31 cellular contexts compared by ENCODE assay signal in the genomic region with DNA sequence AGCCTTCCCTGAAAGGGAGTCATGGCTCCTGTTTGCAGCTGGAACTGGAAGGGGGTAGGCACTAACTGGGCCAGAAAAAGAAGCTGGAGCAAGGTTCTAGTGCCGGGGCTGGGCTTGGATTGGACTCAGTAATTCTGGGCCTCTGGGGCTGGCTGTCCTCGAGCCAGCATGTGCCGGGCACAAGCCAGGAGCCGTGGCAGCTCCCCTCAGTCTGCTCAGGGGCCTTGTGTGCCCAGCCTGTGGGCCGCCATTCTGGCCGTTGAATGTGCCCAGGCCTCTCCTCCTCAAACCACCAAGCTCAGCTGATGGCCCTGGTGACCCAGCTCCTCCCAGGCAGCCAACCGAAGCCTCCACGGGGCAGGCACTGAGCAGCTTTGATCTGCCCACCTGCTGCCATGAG.
"Had no signal": no experiment of that assay in that cellular context is flagged by ENCODE, and none has a peak within 500 bp of the region (broad histone marks: within the 10 kb centered on the region; RNA-seq: fewer than 3 reads in every experiment).

No MANE protein-coding gene starts in this region.

- H3K36me3 Mint-ChIP-seq: activated naive CD4-positive, alpha-beta T cell treated with anti-CD3 and anti-CD28 coated beads, Interleukin-2, amount 50 U/mL, for 72 hours; IgD-negative memory B cell; WTC11 had no signal

- DNase-seq: activated CD4-positive, alpha-beta T cell treated with anti-CD3 and anti-CD28 coated beads for 36 hours; activated CD4-positive, alpha-beta T cell treated with anti-CD3 and anti-CD28 coated beads, Interleukin-2, amount 10 ng/mL, durations not matched to agents 7 days and 5 days; activated CD4-positive, alpha-beta T cell treated with anti-CD3 and anti-CD28 coated beads, Interleukin-2, amount 50 U/mL, for 48 hours; activated CD8-positive, alpha-beta T cell treated with anti-CD3 and anti-CD28 coated beads, Interleukin-2, amount 10 ng/mL, durations not matched to agents 7 days and 5 days; activated gamma-delta T cell treated with Interleukin-2 at 50 U/mL for 16 hours; activated naive CD4-positive, alpha-beta T cell treated with anti-CD3 and anti-CD28 coated beads for 36 hours; activated T-cell treated with anti-CD3 and anti-CD28 coated beads for 4 hours; activated T-cell treated with anti-CD3 and anti-CD28 coated beads, Interleukin-2, amount 50 U/mL, for 4 hours; adrenal gland; body of pancreas; KBM-7; NCI-H1105; NCI-H1417 treated with DMSO at 0.1 percent for 48 hours; NCI-H187 treated with DMSO at 0.1 percent for 48 hours; NCI-H2081 treated with DMSO at 0.1 percent for 48 hours; NCI-H345; NCI-H510A; NCI-H748 treated with DMSO at 0.1 percent for 48 hours; NK-92 treated with Interleukin-12 subunit alpha and Interleukin-12 subunit beta, amount 100 ng/mL, for 24 hours; PC-3; Peyer's patch; SHP77 treated with DMSO at 0.1 percent for 48 hours; SK-N-SH had no signal

- H3K9me3 Mint-ChIP-seq: activated CD4-positive, alpha-beta T cell treated with anti-CD3 and anti-CD28 coated beads, Interleukin-2, amount 10 ng/mL, durations not matched to agents 7 days and 5 days; activated naive CD4-positive, alpha-beta T cell treated with anti-CD3 and anti-CD28 coated beads for 36 hours; activated naive CD4-positive, alpha-beta T cell treated with anti-CD3 and anti-CD28 coated beads, Interleukin-2, amount 50 U/mL, for 72 hours; activated T-cell treated with anti-CD3 and anti-CD28 coated beads, Interleukin-2, amount 50 U/mL, for 4 hours; activated T-helper 1 cell treated with anti-CD3 and anti-CD28 coated beads, Interleukin-12 subunit alpha, Interleukin-12 subunit beta, Interleukin-2, Interleukin-4 antibody, amounts not matched to agents 30 ng/mL and 10 ng/mL and 1 ng/mL, durations not matched to agents 14 hours and 24 hours and 36 hours; IgD-negative memory B cell; T-helper 1 cell treated with Interleukin-12 subunit alpha and Interleukin-12 subunit beta and Interleukin-4 antibody, amounts not matched to agents 30 μg/mL and 1 μg/mL, for 36 hours; T-helper 2 cell treated with Interferon-gamma antibody and Interleukin-4, amounts not matched to agents 5 μg/mL and 100 μg/mL, for 36 hours; WTC11 had no signal

- H3K27me3 Mint-ChIP-seq: activated CD4-positive, alpha-beta T cell treated with anti-CD3 and anti-CD28 coated beads for 36 hours had no signal

- H3K27me3 ChIP-seq: adrenal gland, body of pancreas, Peyer's patch, SJSA1 had no signal

- H3K4me3 Mint-ChIP-seq: activated CD4-positive, alpha-beta T cell treated with anti-CD3 and anti-CD28 coated beads for 36 hours; activated CD4-positive, alpha-beta T cell treated with anti-CD3 and anti-CD28 coated beads, Interleukin-2, amount 10 ng/mL, durations not matched to agents 7 days and 5 days; activated CD8-positive, alpha-beta T cell treated with anti-CD3 and anti-CD28 coated beads, Interleukin-2, amount 10 ng/mL, durations not matched to agents 7 days and 5 days; activated naive CD4-positive, alpha-beta T cell treated with anti-CD3 and anti-CD28 coated beads for 36 hours; activated T-cell treated with anti-CD3 and anti-CD28 coated beads, Interleukin-2, amount 50 U/mL, for 4 hours; activated T-helper 1 cell treated with anti-CD3 and anti-CD28 coated beads, Interleukin-12 subunit alpha, Interleukin-12 subunit beta, Interleukin-2, Interleukin-4 antibody, amounts not matched to agents 30 ng/mL and 10 ng/mL and 1 ng/mL, durations not matched to agents 14 hours and 24 hours and 36 hours; T-helper 1 cell treated with Interleukin-12 subunit alpha and Interleukin-12 subunit beta and Interleukin-4 antibody, amounts not matched to agents 30 μg/mL and 1 μg/mL, for 36 hours; T-helper 2 cell treated with Interferon-gamma antibody and Interleukin-4, amounts not matched to agents 5 μg/mL and 100 μg/mL, for 36 hours; WTC11 had no signal

- H3K27ac Mint-ChIP-seq: activated CD4-positive, alpha-beta T cell treated with anti-CD3 and anti-CD28 coated beads for 36 hours; activated CD4-positive, alpha-beta T cell treated with anti-CD3 and anti-CD28 coated beads, Interleukin-2, amount 10 ng/mL, durations not matched to agents 7 days and 5 days; activated CD8-positive, alpha-beta T cell treated with anti-CD3 and anti-CD28 coated beads, Interleukin-2, amount 10 ng/mL, durations not matched to agents 7 days and 5 days; activated naive CD4-positive, alpha-beta T cell treated with anti-CD3 and anti-CD28 coated beads for 36 hours; activated naive CD4-positive, alpha-beta T cell treated with anti-CD3 and anti-CD28 coated beads, Interleukin-2, amount 50 U/mL, for 72 hours; activated T-helper 1 cell treated with anti-CD3 and anti-CD28 coated beads, Interleukin-12 subunit alpha, Interleukin-12 subunit beta, Interleukin-2, Interleukin-4 antibody, amounts not matched to agents 30 ng/mL and 10 ng/mL and 1 ng/mL, durations not matched to agents 14 hours and 24 hours and 36 hours; IgD-negative memory B cell; T-helper 1 cell treated with Interleukin-12 subunit alpha and Interleukin-12 subunit beta and Interleukin-4 antibody, amounts not matched to agents 30 μg/mL and 1 μg/mL, for 36 hours; T-helper 2 cell treated with Interferon-gamma antibody and Interleukin-4, amounts not matched to agents 5 μg/mL and 100 μg/mL, for 36 hours; WTC11 had no signal

- H3K4me1 Mint-ChIP-seq: activated CD4-positive, alpha-beta T cell treated with anti-CD3 and anti-CD28 coated beads for 36 hours had no signal

- H3K4me2 ChIP-seq: SK-N-SH had no signal

- H3K4me3 ChIP-seq: adrenal gland, body of pancreas, Peyer's patch, SJSA1 had no signal

- H3K36me3 ChIP-seq: adrenal gland, Peyer's patch, SJSA1 had no signal

- H3K9me3 ChIP-seq: adrenal gland, body of pancreas, Peyer's patch, SJSA1, SK-N-SH had no signal

- H3K27ac ChIP-seq: body of pancreas, Peyer's patch, SJSA1 had no signal

- H3K9ac ChIP-seq: SK-N-SH had no signal

- H3K4me1 ChIP-seq: SJSA1 had no signal

- ATAC-seq: activated CD4-positive, alpha-beta T cell treated with anti-CD3 and anti-CD28 coated beads for 36 hours; activated CD4-positive, CD25-positive, alpha-beta regulatory T cell treated with anti-CD3 and anti-CD28 coated beads, Interleukin-2, amount 50 U/mL, for 24 hours; activated CD8-positive, alpha-beta T cell treated with anti-CD3 and anti-CD28 coated beads, Interleukin-2, amount 10 ng/mL, durations not matched to agents 7 days and 5 days; activated T-cell treated with anti-CD3 and anti-CD28 coated beads, Interleukin-2, amount 50 U/mL, for 4 hours; body of pancreas; PC-3 had no signal
